ENCODE assay signal across 25 cellular contexts in genomic region chr7:9127901-9128300, GRCh38.
"Had no signal": no experiment of that assay in that cellular context is flagged by ENCODE, and none has a peak within 500 bp of the region (broad histone marks: within the 10 kb centered on the region; RNA-seq: fewer than 3 reads in every experiment).

No MANE protein-coding gene starts in this region.

- DNase-seq: cortex of kidney; effector CD8-positive, alpha-beta T cell; effector memory CD8-positive, alpha-beta T cell; endodermal cell; erythroblast; esophagus squamous epithelium; foreskin fibroblast; foreskin melanocyte; gastrocnemius medialis; glutamatergic neuron; head of caudate nucleus; heart right ventricle; hippocampal formation; left cardiac atrium; left lung; left ventricle myocardium superior; lower lobe of right lung; mesenchymal stem cell; mucosa of descending colon; naive B cell; naive thymus-derived CD8-positive, alpha-beta T cell had no signal

- H3K9me3 ChIP-seq: esophagus squamous epithelium, gastrocnemius medialis, left lung, lower lobe of right lung had no signal

- FAIRE-seq: endometrium, islet of Langerhans, keratinocyte had no signal

- H3K36me3 ChIP-seq: esophagus squamous epithelium, gastrocnemius medialis, heart right ventricle, left lung, lower lobe of right lung had no signal

- H3K4me3 ChIP-seq: esophagus squamous epithelium, gastrocnemius medialis, heart right ventricle, left lung, lower lobe of right lung, mucosa of descending colon had no signal

- H3K4me1 ChIP-seq: esophagus squamous epithelium, gastrocnemius medialis, heart right ventricle, left lung, lower lobe of right lung had no signal

- H3K27ac ChIP-seq: epithelial cell of prostate, esophagus squamous epithelium, gastrocnemius medialis, heart right ventricle, left lung, lower lobe of right lung had no signal

- H3K27me3 ChIP-seq: esophagus squamous epithelium, gastrocnemius medialis, heart right ventricle, left lung had no signal
